10 cellular contexts compared by ENCODE assay signal in the genomic region with DNA sequence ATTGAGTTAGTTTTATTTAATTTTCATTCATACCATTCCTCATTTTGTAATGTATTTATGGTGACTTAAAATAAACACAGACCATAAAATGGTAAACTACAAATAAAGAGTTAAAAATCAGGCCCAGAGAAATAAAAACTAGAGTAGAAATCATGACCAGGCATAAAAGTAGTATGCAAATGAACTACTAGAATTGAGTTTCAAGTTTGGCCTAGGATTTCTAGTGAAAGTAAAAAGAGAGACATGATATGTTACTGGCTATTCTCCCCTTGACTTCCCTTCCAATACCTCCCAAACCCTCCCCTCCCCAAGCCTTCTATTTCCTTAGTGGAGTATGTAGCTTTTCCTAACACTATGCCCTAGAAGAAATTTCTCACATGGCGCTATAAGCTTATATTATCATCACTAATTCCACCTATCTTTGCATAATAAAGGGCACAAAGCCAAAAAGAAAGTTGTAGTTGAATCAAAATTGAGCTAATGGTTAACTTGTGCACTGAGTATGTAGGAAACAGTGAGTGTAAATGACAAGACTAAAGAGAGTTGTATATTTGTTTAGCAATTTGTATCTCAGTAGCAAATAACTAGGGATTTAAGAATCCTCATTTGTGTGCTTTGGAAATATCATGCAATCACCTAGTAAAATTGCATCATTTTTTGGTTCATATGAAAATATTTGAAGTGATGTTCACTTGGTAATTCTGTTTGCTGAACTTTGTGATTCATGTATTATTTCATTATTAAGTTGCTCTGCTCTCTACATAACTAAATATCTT. TPM values are rescaled to one million over a fixed set of nuclear protein-coding genes. Genes with fewer than 3 reads are reported as not detected.
DNase-seq lines count a peak whose midpoint lies in the region; ATAC-seq, FAIRE-seq and TF ChIP-seq lines count a peak whose summit lies in the region.
"Had no signal": no experiment of that assay in that cellular context is flagged by ENCODE, and none has a peak within 500 bp of the region (broad histone marks: within the 10 kb centered on the region; RNA-seq: fewer than 3 reads in every experiment).

No MANE protein-coding gene starts in this region.

- no peaks in the 10 kb centered on the region for H3K4me1 Mint-ChIP-seq in T-cell

- POLR2A ChIA-PET in HepG2 (lab: Yijun Ruan, JAX) = no interaction called here
- POLR2A ChIA-PET in T-cell (lab: Charles Lee) = interaction anchor here in 1 of 2 donors (0.6 kb wide), 2 partner anchors 48 to 164 kb away, joined by 3 to 6 read pairs; no protein-coding TSS in a partner anchor

- intact Hi-C loops in HepG2 (cut with micrococcal nuclease; ENCODE audit: unreplicated experiment) = no loop called here

- peaks cover 11% of the 10 kb centered on the region for H3K36me3 Mint-ChIP-seq in T-cell

- no peaks in the 10 kb centered on the region for H3K79me2 ChIP-seq in HepG2 (ENCODE audit: insufficient read depth, low read length)

- TF ChIP-seq POLR2A in HepG2 (IDR thresholded peaks at IDR 0.05; ENCODE audit: insufficient read depth in 1 of 2, low read depth in 2 of 2, low read length in 2 of 2) = no peak

- peak; percentile 60 for ATAC-seq in HepG2
- ATAC-seq in T-cell (replicated peaks in 1 of 4) = no peak

- no peak for TF ChIP-seq RAD21 in HepG2 (CRISPR knock-in tag; IDR thresholded peaks at IDR 0.05)

- TF ChIP-seq EP300 in HepG2 (IDR thresholded peaks at IDR 0.05; ENCODE audit: low read depth in 2 of 2, low read length in 2 of 2) (no peak), HepG2 (CRISPR knock-in tag; IDR thresholded peaks at IDR 0.05; ENCODE audit: borderline replicate concordance) (no peak)

- no peak overlapping the region for H3K9ac ChIP-seq in HepG2 (ENCODE audit: insufficient read depth, low read depth, low read length)

- no peak for TF ChIP-seq CTCF in VCaP (conservative IDR thresholded peaks at IDR 0.05)
- TF ChIP-seq CTCF in HepG2 (CRISPR knock-in tag; IDR thresholded peaks at IDR 0.05) = no peak

- no peak overlapping the region for H3K27ac Mint-ChIP-seq in T-cell

- H3K4me3 Mint-ChIP-seq in T-cell = no peak overlapping the region

- peaks cover 13 to 25% (median 13%) of the 10 kb centered on the region in 3 donors for H3K9me3 Mint-ChIP-seq in T-cell

- WGBS in HepG2 (ENCODE audit: low lambda C conversion rate) = 0% methylated on average over 1 of the region's 1 CpG

- no peaks in the 10 kb centered on the region for H4K20me1 ChIP-seq in HepG2 (ENCODE audit: insufficient read depth, low read length)

- H3K36me3 ChIP-seq in HAP-1 (replicated peaks) (no peaks in the 10 kb centered on the region), HepG2 (replicated peaks in 1 of 2; ENCODE audit: control insufficient read depth in 1 of 2, insufficient read depth in 2 of 2, low read length in 2 of 2) (no peaks in the 10 kb centered on the region)

- no peaks in the 10 kb centered on the region for H3K27me3 Mint-ChIP-seq in T-cell

- H2AFZ ChIP-seq in HepG2 (ENCODE audit: low read length) = no peak overlapping the region

- in situ Hi-C loops in HAP-1 (cut with MboI; ENCODE audit: low sequenced_read_pairs) = no loop called here
- in situ Hi-C loops in HepG2 (cut with HindIII; ENCODE audit: extremely low pct_ligation_motif_present, low pct_unique_long_range_greater_than_20kb) = no loop called here

- peak; percentile 60 for FAIRE-seq in HepG2 (lab: Jason Lieb, UNC)

- no TSS peak for BruUV-seq in HepG2 (replicated peaks; lab: Mats Ljungman, UMichigan)

- peak overlapping the region; percentile 52 for H3K4me2 ChIP-seq in HepG2 (ENCODE audit: low read depth, low read length)

- DNase-seq in DMS53 treated with DMSO at 0.1 percent for 48 hours (lab: John Stamatoyannopoulos, UW; ENCODE audit: unreplicated experiment) = peak; percentile 59
- DNase-seq in HAP-1 (ENCODE audit: low spot score in 2 of 2) = peak; percentile 22 to 55
- peak; percentile 52 for DNase-seq in HepG2 (ENCODE audit: low spot score)
- no peak for DNase-seq in NCI-H1105 (lab: John Stamatoyannopoulos, UW)
- no peak for DNase-seq in T-cell
- DNase-seq in mucosa of gallbladder (ENCODE audit: low spot score) = no peak
- DNase-seq in NCI-H446 treated with DMSO at 0.1 percent for 48 hours (lab: John Stamatoyannopoulos, UW) = no peak
- DNase-seq: activated naive CD4-positive, alpha-beta T cell; NCI-H1417 had no signal

- H3K27ac ChIP-seq in VCaP (peak overlapping the region; percentile 73), HepG2 (ENCODE audit: extremely low read length, insufficient read depth, low read length) (no peak overlapping the region)

- H3K27me3 ChIP-seq in HAP-1 (ENCODE audit: low read depth) (peaks cover 5% of the 10 kb centered on the region; the same call in 1 of the 2 replicates), HepG2 (ENCODE audit: control insufficient read depth in 1 of 2, insufficient read depth in 2 of 2, low read length in 2 of 2) (no peaks in the 10 kb centered on the region)

- CTCF ChIA-PET in HepG2 (lab: Yijun Ruan, JAX; ENCODE audit: low intra/inter-chr PET ratio, low total read pairs) = no interaction called here
- CTCF ChIA-PET in T-cell (lab: Charles Lee) = interaction anchor here in 1 of 2 donors (0.7 kb wide), 1 partner anchor 122 kb away, joined by 4 read pairs; no protein-coding TSS in a partner anchor

- no peaks in the 10 kb centered on the region for H3K9me3 ChIP-seq in HAP-1
- H3K9me3 ChIP-seq in HepG2 (ENCODE audit: low read length) = no peaks in the 10 kb centered on the region

- no peak overlapping the region for H3K4me3 ChIP-seq in HAP-1
- no peak overlapping the region for H3K4me3 ChIP-seq in HepG2 (replicated peaks in 1 of 3; ENCODE audit: insufficient read depth in 1 of 3, low read depth in 2 of 3, low read length in 3 of 3)

- peaks cover 22% of the 10 kb centered on the region for H3K4me1 ChIP-seq in HAP-1
- H3K4me1 ChIP-seq in HepG2 (ENCODE audit: insufficient read depth, low read length) = peaks cover 34% of the 10 kb centered on the region

TF ChIP-seq in HepG2, 621 proteins besides CTCF, POLR2A, EP300 and RAD21 (continues in another document):
- TF ChIP-seq FOXA3 (CRISPR knock-in tag; IDR thresholded peaks at IDR 0.05) (peak; percentile 32; the same call in 1 of the 2 replicates), GATAD2A (CRISPR knock-in tag; IDR thresholded peaks at IDR 0.05) (peak; percentile 48; the same call in 1 of the 2 replicates), TBX2 (CRISPR knock-in tag; IDR thresholded peaks at IDR 0.05; ENCODE audit: borderline replicate concordance) (no peak), CEBPG (CRISPR knock-in tag; IDR thresholded peaks at IDR 0.05) (peak; percentile 91), THAP11 (CRISPR knock-in tag; IDR thresholded peaks at IDR 0.05) (0 out of 2 replicates have a peak, but pooled peaks have one; percentile 11), MXD4 (CRISPR knock-in tag; IDR thresholded peaks at IDR 0.05) (no peak)

RNA-seq across cellular contexts. Expression of gene CDC14A, which starts 29.7 kb away (rescaled TPM):
- total RNA-seq in HepG2 (2016; rRNA removed; fragmentation: Illumina TruSeq; extraction: Trizol) = 3.3 and 4.9 TPM in 2 replicates
- total RNA-seq in HepG2 (2016; cell fraction: cytosol; rRNA removed; fragmentation: Illumina TruSeq; extraction: Trizol; ENCODE audit: low read depth) = 1.9 and 2.0 TPM in 2 replicates
- total RNA-seq in HepG2 (2016; cell fraction: insoluble cytoplasmic fraction; rRNA removed; fragmentation: Illumina TruSeq; extraction: Trizol) = 2.9 and 4.9 TPM in 2 replicates
- total RNA-seq in HepG2 (2016; cell fraction: membrane; rRNA removed; fragmentation: Illumina TruSeq; extraction: Trizol) = 1.7 and 2.1 TPM in 2 replicates
- 11.3 and 12.9 TPM in 2 replicates for total RNA-seq in HepG2 (2016; cell fraction: nucleus; rRNA removed; fragmentation: Illumina TruSeq; extraction: Trizol)
- polyA plus RNA-seq in HepG2 (2011; rRNA removed) = 2.4 and 2.8 TPM in 2 replicates
- 1.4 and 1.9 TPM in 2 replicates for polyA plus RNA-seq in HepG2 (2011; cell fraction: cytosol; rRNA removed)
- 3.7 TPM in 2 replicates for polyA plus RNA-seq in HepG2 (2011; cell fraction: nucleus; rRNA removed)
- 1.8 and 2.5 TPM in 2 replicates for polyA plus RNA-seq in HepG2 (2012)
- polyA plus RNA-seq in HepG2 (2016; cell fraction: cytosol; fragmentation: Illumina TruSeq; extraction: Trizol; ENCODE audit: low read depth) = 0.10 and 0.17 TPM in 2 replicates
- 2.7 and 3.1 TPM in 2 replicates for polyA plus RNA-seq in HepG2 (2016; cell fraction: insoluble cytoplasmic fraction; fragmentation: Illumina TruSeq; extraction: Trizol; ENCODE audit: low read depth)
- polyA plus RNA-seq in HepG2 (2016; cell fraction: membrane; fragmentation: Illumina TruSeq; extraction: Trizol; ENCODE audit: low read depth) = 0.52 and 0.74 TPM in 2 replicates
- 4.3 and 5.8 TPM in 2 replicates for polyA plus RNA-seq in HepG2 (2016; cell fraction: nucleus; fragmentation: Illumina TruSeq; extraction: Trizol; ENCODE audit: insufficient read depth, low read depth)
- 1.9 and 2.2 TPM in 2 replicates for polyA minus RNA-seq in HepG2 (2011; rRNA and poly(A)+ RNA removed; ENCODE audit: low replicate concordance)
- polyA minus RNA-seq in HepG2 (2011; cell fraction: cytosol; rRNA and poly(A)+ RNA removed) = 3.2 and 4.2 TPM in 2 replicates
- polyA minus RNA-seq in HepG2 (2011; cell fraction: nucleus; rRNA and poly(A)+ RNA removed) = 27.4 and 27.6 TPM in 2 replicates
- total RNA-seq in T-cell = 100 to 1,000 TPM in 2 of 5 donors, 10 to 100 TPM in 3; 77.1 to 169 (median 91.6) TPM
- total RNA-seq in mucosa of gallbladder = 7.1 TPM

RNA-seq across cellular contexts. Expression of gene RTCA, which starts 56.6 kb away (rescaled TPM):
- total RNA-seq in HepG2 (2016; rRNA removed; fragmentation: Illumina TruSeq; extraction: Trizol) = 31.0 and 37.7 TPM in 2 replicates
- 7.0 and 7.1 TPM in 2 replicates for total RNA-seq in HepG2 (2016; cell fraction: cytosol; rRNA removed; fragmentation: Illumina TruSeq; extraction: Trizol; ENCODE audit: low read depth)
- total RNA-seq in HepG2 (2016; cell fraction: insoluble cytoplasmic fraction; rRNA removed; fragmentation: Illumina TruSeq; extraction: Trizol) = 31.0 and 39.6 TPM in 2 replicates
- 21.0 and 21.2 TPM in 2 replicates for total RNA-seq in HepG2 (2016; cell fraction: membrane; rRNA removed; fragmentation: Illumina TruSeq; extraction: Trizol)
- total RNA-seq in HepG2 (2016; cell fraction: nucleus; rRNA removed; fragmentation: Illumina TruSeq; extraction: Trizol) = 25.1 and 25.3 TPM in 2 replicates
- polyA plus RNA-seq in HepG2 (2011; rRNA removed) = 19.3 and 22.7 TPM in 2 replicates
- 10.1 and 13.4 TPM in 2 replicates for polyA plus RNA-seq in HepG2 (2011; cell fraction: cytosol; rRNA removed)
- 7.0 and 9.6 TPM in 2 replicates for polyA plus RNA-seq in HepG2 (2011; cell fraction: nucleus; rRNA removed)
- 21.3 and 28.6 TPM in 2 replicates for polyA plus RNA-seq in HepG2 (2012)
- 11.0 and 11.6 TPM in 2 replicates for polyA plus RNA-seq in HepG2 (2016; cell fraction: cytosol; fragmentation: Illumina TruSeq; extraction: Trizol; ENCODE audit: low read depth)
- polyA plus RNA-seq in HepG2 (2016; cell fraction: insoluble cytoplasmic fraction; fragmentation: Illumina TruSeq; extraction: Trizol; ENCODE audit: low read depth) = 50.8 and 50.9 TPM in 2 replicates
- 21.7 and 22.9 TPM in 2 replicates for polyA plus RNA-seq in HepG2 (2016; cell fraction: membrane; fragmentation: Illumina TruSeq; extraction: Trizol; ENCODE audit: low read depth)
- polyA plus RNA-seq in HepG2 (2016; cell fraction: nucleus; fragmentation: Illumina TruSeq; extraction: Trizol; ENCODE audit: insufficient read depth, low read depth) = 30.3 and 32.0 TPM in 2 replicates
- polyA minus RNA-seq in HepG2 (2011; rRNA and poly(A)+ RNA removed; ENCODE audit: low replicate concordance) = 8.7 and 11.8 TPM in 2 replicates
- 11.2 and 11.9 TPM in 2 replicates for polyA minus RNA-seq in HepG2 (2011; cell fraction: cytosol; rRNA and poly(A)+ RNA removed)
- polyA minus RNA-seq in HepG2 (2011; cell fraction: nucleus; rRNA and poly(A)+ RNA removed) = 31.8 TPM in 2 replicates
- 10 to 100 TPM; 36.0 to 53.6 (median 40.1) TPM for total RNA-seq in T-cell
- 38.1 TPM for total RNA-seq in mucosa of gallbladder

Comparison
In these comparisons a context has a peak if more than half of its experiments do, and no peak if none do; other contexts are left out.
1. DNase-seq: peak in DMS53 treated with DMSO at 0.1 percent for 48 hours (single experiment), HAP-1 (2 of 2) and HepG2 (single experiment); none in NCI-H1105 (single experiment), T-cell (0 of 34), mucosa of gallbladder (single experiment) and NCI-H446 treated with DMSO at 0.1 percent for 48 hours (single experiment).